20 cellular contexts compared by ENCODE assay signal in genomic region chr21:44626673-44627143, GRCh38. TPM values are rescaled to one million over a fixed set of nuclear protein-coding genes. Genes with fewer than 3 reads are reported as not detected.
DNase-seq lines count a peak whose midpoint lies in the region; ATAC-seq and TF ChIP-seq lines count a peak whose summit lies in the region.
"Had no signal": no experiment of that assay in that cellular context is flagged by ENCODE, and none has a peak within 500 bp of the region (broad histone marks: within the 10 kb centered on the region; RNA-seq: fewer than 3 reads in every experiment).

TSS of gene KRTAP10-9 (plus strand) at chr21:44627093. CDS start at chr21:44627172, 79 bp downstream.

- DNase-seq in activated naive CD8-positive, alpha-beta T cell treated with anti-CD3 and anti-CD28 coated beads, Interleukin-2, amount 50 U/mL, for 24 hours = no peak
- DNase-seq in NT2/D1 (ENCODE audit: low read depth, low spot score) = no peak
- DNase-seq in naive thymus-derived CD4-positive, alpha-beta T cell = no peak
- DNase-seq in testis = peak; percentile 2
- no peak for DNase-seq in epidermal melanocyte (ENCODE audit: insufficient read length, low spot score)
- no peak for DNase-seq in ascending aorta (ENCODE audit: low spot score in 2 of 2)
- DNase-seq: C1 segment of cervical spinal cord, COR-L47, Kasumi-1, MM.1S, NCI-H1092 treated with DMSO at 0.1 percent for 48 hours, NCI-H1694 treated with DMSO at 0.1 percent for 48 hours, NCI-H2107, NCI-H2227 treated with DMSO at 0.1 percent for 48 hours, NCI-H524 had no signal

- H3K4me1 Mint-ChIP-seq in activated naive CD8-positive, alpha-beta T cell (ENCODE audit: low read depth) = peaks cover 36% of the 10 kb centered on the region
- H3K4me1 Mint-ChIP-seq in activated naive CD8-positive, alpha-beta T cell treated with anti-CD3 and anti-CD28 coated beads, Interleukin-2, amount 50 U/mL, for 24 hours = peaks cover 23% of the 10 kb centered on the region
- H3K4me1 Mint-ChIP-seq in naive thymus-derived CD4-positive, alpha-beta T cell = peaks cover 4 to 43% (median 35%) of the 10 kb centered on the region in 7 donors

- peak within 1 kb of the TSS; percentile 34 for H3K27ac Mint-ChIP-seq in activated naive CD8-positive, alpha-beta T cell
- no peak within 1 kb of the TSS for H3K27ac Mint-ChIP-seq in activated naive CD8-positive, alpha-beta T cell treated with anti-CD3 and anti-CD28 coated beads, Interleukin-2, amount 50 U/mL, for 24 hours
- H3K27ac Mint-ChIP-seq in naive thymus-derived CD4-positive, alpha-beta T cell = peak within 1 kb of the TSS in 6 of 9 donors; percentile 8 to 84 (median 47)
- H3K27ac Mint-ChIP-seq: IgD-negative memory B cell had no signal

- H3K9me3 Mint-ChIP-seq in activated naive CD8-positive, alpha-beta T cell (ENCODE audit: low read depth) = peaks cover 34% of the 10 kb centered on the region
- peaks cover 49% of the 10 kb centered on the region for H3K9me3 Mint-ChIP-seq in activated naive CD8-positive, alpha-beta T cell treated with anti-CD3 and anti-CD28 coated beads, Interleukin-2, amount 50 U/mL, for 24 hours
- peaks cover 30 to 58% (median 40%) of the 10 kb centered on the region in 11 donors for H3K9me3 Mint-ChIP-seq in naive thymus-derived CD4-positive, alpha-beta T cell

- POLR2A ChIA-PET in naive thymus-derived CD4-positive, alpha-beta T cell (lab: Charles Lee) = interaction anchor here (1.6 kb wide), 1 partner anchor 9 kb away, joined by 5 read pairs; no protein-coding TSS in a partner anchor

- H3K36me3 ChIP-seq in NT2/D1 (ENCODE audit: insufficient read depth, insufficient read length, low read length) = no peaks in the 10 kb centered on the region
- H3K36me3 ChIP-seq in naive thymus-derived CD4-positive, alpha-beta T cell (ENCODE audit: control insufficient read depth in 2 of 3, insufficient read depth in 3 of 3, low read length in 3 of 3) = no peaks in the 10 kb centered on the region
- H3K36me3 ChIP-seq in testis (ENCODE audit: low read depth, missing control alignments) = no peaks in the 10 kb centered on the region
- no peaks in the 10 kb centered on the region for H3K36me3 ChIP-seq in ascending aorta

- intact Hi-C loops in naive thymus-derived CD4-positive, alpha-beta T cell (cut with micrococcal nuclease) = no loop called here
- intact Hi-C loops in testis (cut with DNase I; ENCODE audit: low total_unique reads) (no loop called here), ascending aorta (cut with DNase I) (no loop called here)

- peaks cover 12% of the 10 kb centered on the region for H3K4me1 ChIP-seq in NT2/D1 (ENCODE audit: insufficient read depth, insufficient read length)
- peaks cover 20 to 29% of the 10 kb centered on the region in 2 donors for H3K4me1 ChIP-seq in naive thymus-derived CD4-positive, alpha-beta T cell (ENCODE audit: control insufficient read depth in 2 of 2, insufficient read depth in 2 of 2, low read length in 2 of 2)
- H3K4me1 ChIP-seq in testis = no peaks in the 10 kb centered on the region
- no peaks in the 10 kb centered on the region for H3K4me1 ChIP-seq in ascending aorta

- H3K4me3 Mint-ChIP-seq in activated naive CD8-positive, alpha-beta T cell = peak within 1 kb of the TSS; percentile 27
- no peak within 1 kb of the TSS for H3K4me3 Mint-ChIP-seq in activated naive CD8-positive, alpha-beta T cell treated with anti-CD3 and anti-CD28 coated beads, Interleukin-2, amount 50 U/mL, for 24 hours
- peak within 1 kb of the TSS in 1 of 10 donors; percentile 47 for H3K4me3 Mint-ChIP-seq in naive thymus-derived CD4-positive, alpha-beta T cell
- H3K4me3 Mint-ChIP-seq: IgD-negative memory B cell had no signal

- CTCF ChIA-PET in naive thymus-derived CD4-positive, alpha-beta T cell (lab: Charles Lee) = interaction anchor here (0.9 kb wide), 1 partner anchor 11 kb away, joined by 3 read pairs; no protein-coding TSS in a partner anchor

- no peaks in the 10 kb centered on the region for H3K27me3 ChIP-seq in NT2/D1 (ENCODE audit: insufficient read depth, insufficient read length)
- no peaks in the 10 kb centered on the region for H3K27me3 ChIP-seq in naive thymus-derived CD4-positive, alpha-beta T cell (ENCODE audit: control insufficient read depth in 2 of 2, insufficient read depth in 2 of 2, low read length in 2 of 2)
- H3K27me3 ChIP-seq in testis = no peaks in the 10 kb centered on the region
- H3K27me3 ChIP-seq in ascending aorta = no peaks in the 10 kb centered on the region

- no peak for TF ChIP-seq CTCF in testis (IDR thresholded peaks at IDR 0.05)
- TF ChIP-seq CTCF in ascending aorta (IDR thresholded peaks at IDR 0.05) = no peak

- H3K4me3 ChIP-seq in NT2/D1 (ENCODE audit: insufficient read length, low read depth) = no peak within 1 kb of the TSS
- H3K4me3 ChIP-seq in naive thymus-derived CD4-positive, alpha-beta T cell (ENCODE audit: low read length) = no peak within 1 kb of the TSS
- H3K4me3 ChIP-seq in testis = no peak within 1 kb of the TSS
- H3K4me3 ChIP-seq in ascending aorta = no peak within 1 kb of the TSS

- ATAC-seq in activated naive CD8-positive, alpha-beta T cell treated with anti-CD3 and anti-CD28 coated beads, Interleukin-2, amount 50 U/mL, for 24 hours = no peak
- ATAC-seq in naive thymus-derived CD4-positive, alpha-beta T cell = no peak
- no peak for ATAC-seq in HG03439 (IDR thresholded peaks at IDR 0.05; ENCODE audit: unreplicated experiment)
- ATAC-seq: Panc1 had no signal

- no peak within 1 kb of the TSS for H3K27ac ChIP-seq in naive thymus-derived CD4-positive, alpha-beta T cell (ENCODE audit: low read depth, low read length)
- H3K27ac ChIP-seq in testis = no peak within 1 kb of the TSS
- H3K27ac ChIP-seq in ascending aorta = no peak within 1 kb of the TSS

- H3K9ac ChIP-seq in NT2/D1 (ENCODE audit: insufficient read length, low read depth) = peak within 1 kb of the TSS; percentile 25

- peaks cover 27% of the 10 kb centered on the region for H3K36me3 Mint-ChIP-seq in activated naive CD8-positive, alpha-beta T cell
- H3K36me3 Mint-ChIP-seq in activated naive CD8-positive, alpha-beta T cell treated with anti-CD3 and anti-CD28 coated beads, Interleukin-2, amount 50 U/mL, for 24 hours (ENCODE audit: low read depth) = peaks cover 19% of the 10 kb centered on the region
- peaks cover 25 to 46% (median 37%) of the 10 kb centered on the region in 5 donors for H3K36me3 Mint-ChIP-seq in naive thymus-derived CD4-positive, alpha-beta T cell

- TF ChIP-seq POLR2A in testis (IDR thresholded peaks at IDR 0.05) = no peak

- 44 to 68% methylated on average over 2 to 7 of the region's 7 CpGs for WGBS in testis, 2 donors

- no peaks in the 10 kb centered on the region for H3K27me3 Mint-ChIP-seq in activated naive CD8-positive, alpha-beta T cell
- no peaks in the 10 kb centered on the region for H3K27me3 Mint-ChIP-seq in activated naive CD8-positive, alpha-beta T cell treated with anti-CD3 and anti-CD28 coated beads, Interleukin-2, amount 50 U/mL, for 24 hours
- H3K27me3 Mint-ChIP-seq in naive thymus-derived CD4-positive, alpha-beta T cell = peaks cover 0 to 16% (median 0%) of the 10 kb centered on the region in 5 donors

- peaks cover 42% of the 10 kb centered on the region for H3K9me3 ChIP-seq in NT2/D1 (ENCODE audit: insufficient read depth, low read length)
- H3K9me3 ChIP-seq in naive thymus-derived CD4-positive, alpha-beta T cell (ENCODE audit: control insufficient read depth in 2 of 3, low read length in 3 of 3) = peaks cover 5 to 34% (median 9%) of the 10 kb centered on the region in 3 experiments
- H3K9me3 ChIP-seq in testis = no peaks in the 10 kb centered on the region
- H3K9me3 ChIP-seq in ascending aorta = peaks cover 0 to 24% of the 10 kb centered on the region in 2 donors

RNA-seq across cellular contexts. Expression of gene KRTAP10-9, which starts in this region (rescaled TPM):
- total RNA-seq in naive thymus-derived CD4-positive, alpha-beta T cell = not detected
- not detected for polyA plus RNA-seq in naive thymus-derived CD4-positive, alpha-beta T cell
- total RNA-seq in testis (not detected), ascending aorta (not detected)
- not detected for polyA plus RNA-seq in testis (ENCODE audit: insufficient read depth, low read depth, low replicate concordance)
- total RNA-seq: Daoy had no signal
- polyA plus RNA-seq: IgD-negative memory B cell had no signal

Comparison
In these comparisons a context has a peak if more than half of its experiments do, and no peak if none do; other contexts are left out.
1. Peak in DNase-seq in testis; RNA of the gene not detected or under 1 TPM.